20 cellular contexts compared by ENCODE assay signal in the genomic region with DNA sequence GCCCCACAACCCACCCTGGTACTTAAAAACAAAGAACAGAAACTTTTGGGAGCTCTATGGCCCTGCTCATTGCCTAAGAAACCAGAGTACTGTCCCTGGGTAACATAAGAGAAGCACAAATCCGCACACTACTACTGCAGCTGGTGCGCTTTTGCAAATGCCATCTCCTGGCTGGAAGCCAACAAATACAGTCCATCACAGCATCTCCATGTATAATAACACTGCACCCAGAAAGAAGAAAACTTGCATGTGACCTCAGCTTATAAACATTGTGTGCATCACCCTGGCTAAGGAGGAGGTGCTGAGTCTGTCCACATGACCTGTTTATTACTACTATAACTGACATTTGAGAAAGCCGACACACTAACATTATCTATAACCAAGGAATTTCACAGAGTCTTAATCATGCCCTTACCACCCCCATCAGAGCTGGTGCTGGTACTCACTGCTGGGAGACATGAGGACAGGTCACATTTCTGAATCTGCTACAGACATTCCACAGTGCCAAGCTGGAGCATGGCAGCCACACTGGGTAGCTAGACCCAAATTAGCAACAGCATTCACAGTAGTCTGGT.
"Had no signal": no experiment of that assay in that cellular context is flagged by ENCODE, and none has a peak within 500 bp of the region (broad histone marks: within the 10 kb centered on the region; RNA-seq: fewer than 3 reads in every experiment).

No MANE protein-coding gene starts in this region.

- H3K27ac ChIP-seq: body of pancreas, cardiac muscle cell, heart right ventricle, neural progenitor cell, upper lobe of left lung had no signal

- H2AFZ ChIP-seq: neural progenitor cell had no signal

- H3K4me1 ChIP-seq: body of pancreas, heart right ventricle, neural progenitor cell, upper lobe of left lung had no signal

- DNase-seq: activated CD4-positive, alpha-beta T cell treated with anti-CD3 and anti-CD28 coated beads for 48 hours; activated CD4-positive, CD25-positive, alpha-beta regulatory T cell; activated CD8-positive, alpha-beta memory T cell treated with anti-CD3 and anti-CD28 coated beads, Interleukin-2, amount 10 ng/mL, durations not matched to agents 7 days and 5 days; activated CD8-positive, alpha-beta T cell treated with anti-CD3 and anti-CD28 coated beads for 36 hours; activated effector memory CD4-positive, alpha-beta T cell treated with anti-CD3 and anti-CD28 coated beads, Interleukin-2, amount 50 U/mL, for 16 hours; activated naive CD4-positive, alpha-beta T cell treated with anti-CD3 and anti-CD28 coated beads, Interleukin-2, amount 10 ng/mL, durations not matched to agents 7 days and 5 days; activated naive CD8-positive, alpha-beta T cell treated with anti-CD3 and anti-CD28 coated beads, Interleukin-2, amount 50 U/mL, for 24 hours; activated T-cell treated with anti-CD3 and anti-CD28 coated beads for 4 hours; anterior cingulate cortex; body of pancreas; effector CD4-positive, alpha-beta T cell; heart right ventricle; naive thymus-derived CD8-positive, alpha-beta T cell; retina; stimulated activated CD4-positive, alpha-beta T cell treated with anti-CD3 and anti-CD28 coated beads, Interleukin-4, amount 100 ng/mL, for 24 hours; stimulated activated naive CD8-positive, alpha-beta T cell treated with anti-CD3 and anti-CD28 coated beads, Interleukin-15, Interleukin-2, amounts not matched to agents 100 U/mL and 50 U/mL, for 24 hours; upper lobe of left lung had no signal

- H3K4me3 ChIP-seq: body of pancreas, cardiac muscle cell, heart right ventricle, lung, neural progenitor cell, upper lobe of left lung had no signal

- H3K9me3 ChIP-seq: body of pancreas, heart right ventricle, upper lobe of left lung had no signal

- H3K9ac ChIP-seq: neural progenitor cell had no signal

- H3K36me3 ChIP-seq: cardiac muscle cell, heart right ventricle, neural progenitor cell, upper lobe of left lung had no signal

- H3K4me2 ChIP-seq: neural progenitor cell had no signal

- H3K27me3 ChIP-seq: body of pancreas, cardiac muscle cell, heart right ventricle, neural progenitor cell, upper lobe of left lung had no signal

- ATAC-seq: activated CD8-positive, alpha-beta memory T cell treated with anti-CD3 and anti-CD28 coated beads, Interleukin-2, amount 10 ng/mL, durations not matched to agents 7 days and 5 days; activated CD8-positive, alpha-beta T cell treated with anti-CD3 and anti-CD28 coated beads for 36 hours; activated naive CD8-positive, alpha-beta T cell treated with anti-CD3 and anti-CD28 coated beads, Interleukin-2, amount 50 U/mL, for 24 hours; body of pancreas; heart right ventricle; naive thymus-derived CD8-positive, alpha-beta T cell; stimulated activated naive CD8-positive, alpha-beta T cell treated with anti-CD3 and anti-CD28 coated beads, Interleukin-15, Interleukin-2, amounts not matched to agents 100 U/mL and 50 U/mL, for 24 hours had no signal
